Comparison of ENCODE assay signal across 19 cellular contexts in the genomic region with DNA sequence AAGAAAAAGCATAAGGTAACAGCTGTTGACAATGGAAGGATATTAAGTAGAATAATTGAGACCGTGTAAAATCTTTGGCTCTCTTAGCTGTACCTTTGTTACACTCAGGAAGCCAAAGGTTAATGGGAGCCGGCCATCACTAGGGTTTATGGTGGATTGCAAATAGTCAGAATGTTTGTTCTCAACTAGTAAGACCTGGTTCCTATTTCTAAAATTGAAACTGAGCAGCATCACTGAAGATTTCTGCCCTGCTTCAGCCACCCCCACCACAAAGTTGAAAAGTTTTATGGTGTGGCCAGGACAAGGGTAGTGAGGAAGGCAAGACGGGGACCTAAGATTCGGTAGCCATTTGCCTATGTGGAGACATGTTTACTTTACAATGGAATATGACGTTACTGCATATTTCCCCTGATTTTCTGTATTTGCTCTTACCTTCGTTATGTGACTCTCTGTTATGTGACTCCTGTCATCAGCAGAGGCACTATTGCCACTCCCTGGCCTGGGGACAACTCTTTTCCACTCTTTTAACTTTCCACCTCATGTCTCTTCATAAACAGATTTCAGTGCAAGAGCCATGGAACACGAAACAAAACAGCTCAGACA. TPM values are rescaled to one million over a fixed set of nuclear protein-coding genes. Genes with fewer than 3 reads are reported as not detected.
A peak's percentile ranks its signal among the peaks of the same experiment; 100 is the strongest.
DNase-seq lines count a peak whose midpoint lies in the region; ATAC-seq and TF ChIP-seq lines count a peak whose summit lies in the region.
"Had no signal": no experiment of that assay in that cellular context is flagged by ENCODE, and none has a peak within 500 bp of the region (broad histone marks: within the 10 kb centered on the region; RNA-seq: fewer than 3 reads in every experiment).

No MANE protein-coding gene starts in this region.

- peaks cover 64% of the 10 kb centered on the region for H3K36me3 Mint-ChIP-seq in activated CD8-positive, alpha-beta T cell treated with anti-CD3 and anti-CD28 coated beads, Interleukin-2, amount 10 ng/mL, durations not matched to agents 7 days and 5 days (ENCODE audit: low read depth)

- ATAC-seq in activated CD8-positive, alpha-beta T cell treated with anti-CD3 and anti-CD28 coated beads, Interleukin-2, amount 10 ng/mL, durations not matched to agents 7 days and 5 days = no peak
- no peak for ATAC-seq in HG02840 (IDR thresholded peaks at IDR 0.05; ENCODE audit: low FRiP score, unreplicated experiment)
- no peak for ATAC-seq in HG02870 (IDR thresholded peaks at IDR 0.05; ENCODE audit: unreplicated experiment)

- DNase-seq in activated T-cell treated with anti-CD3 and anti-CD28 coated beads, Interleukin-2, amount 50 U/mL, for 48 hours = peak; percentile 35 to 36
- DNase-seq in activated T-cell treated with anti-CD3 and anti-CD28 coated beads for 4 hours (no peak), HuH-7 (ENCODE audit: low spot score) (peak; percentile 22), smooth muscle cell (lab: John Stamatoyannopoulos, UW; ENCODE audit: unreplicated experiment) (no peak), caudate nucleus (lab: John Stamatoyannopoulos, UW) (no peak)
- DNase-seq in activated CD8-positive, alpha-beta T cell treated with anti-CD3 and anti-CD28 coated beads, Interleukin-2, amount 10 ng/mL, durations not matched to agents 7 days and 5 days = no peak
- DNase-seq: dermis blood vessel endothelial cell; erythroblast; glutamatergic neuron; IMR-90; mesenchymal stem cell; sigmoid colon; stimulated activated CD4-positive, alpha-beta T cell treated with anti-CD3 and anti-CD28 coated beads, Interleukin-2, amount 100 ng/mL, for 48 hours; stimulated activated CD8-positive, alpha-beta memory T cell treated with anti-CD3 and anti-CD28 coated beads, Interleukin-4, amount 100 ng/mL, for 48 hours; SW 1271; upper lobe of left lung; WERI-Rb-1 had no signal

- H2AFZ ChIP-seq in smooth muscle cell (ENCODE audit: low read depth) = no peak overlapping the region

- no peaks in the 10 kb centered on the region for H3K9me3 ChIP-seq in smooth muscle cell (replicated peaks; ENCODE audit: low read depth)
- H3K9me3 ChIP-seq: sigmoid colon, upper lobe of left lung had no signal

- POLR2A ChIA-PET in activated CD8-positive, alpha-beta T cell treated with anti-CD3 and anti-CD28 coated beads, Interleukin-2, amount 10 ng/mL, durations not matched to agents 7 days and 5 days (lab: Charles Lee) = interaction anchor here (1.0 kb wide), 1 partner anchor 1739 kb away, joined by 4 read pairs; no protein-coding TSS in a partner anchor

- no peaks in the 10 kb centered on the region for H3K79me2 ChIP-seq in smooth muscle cell (ENCODE audit: low read depth)

- H3K4me1 ChIP-seq in smooth muscle cell (ENCODE audit: low read depth) = peaks cover 4% of the 10 kb centered on the region
- H3K4me1 ChIP-seq: sigmoid colon, upper lobe of left lung had no signal

- no peak for TF ChIP-seq CTCF in smooth muscle cell (IDR thresholded peaks at IDR 0.05; ENCODE audit: borderline replicate concordance, insufficient read depth, poor library complexity, severe bottlenecking)

- no peak overlapping the region for H3K9ac ChIP-seq in smooth muscle cell (ENCODE audit: low read depth)

- WGBS in smooth muscle cell (ENCODE audit: low lambda C conversion rate) = 95% methylated on average over 7 of the region's 7 CpGs

- H4K20me1 ChIP-seq in smooth muscle cell (ENCODE audit: low read depth) = no peaks in the 10 kb centered on the region

- CTCF ChIA-PET in activated CD8-positive, alpha-beta T cell treated with anti-CD3 and anti-CD28 coated beads, Interleukin-2, amount 10 ng/mL, durations not matched to agents 7 days and 5 days (lab: Charles Lee) = interaction anchor here (1.4 to 4.4 kb wide), 3 partner anchors 16 to 41 kb away, joined by 4 to 22 read pairs (median 9); partner anchors contain the start of gene KIF1B

- H3K27ac Mint-ChIP-seq in activated CD8-positive, alpha-beta T cell treated with anti-CD3 and anti-CD28 coated beads, Interleukin-2, amount 10 ng/mL, durations not matched to agents 7 days and 5 days = peak overlapping the region; percentile 92

- H3F3A ChIP-seq in smooth muscle cell (ENCODE audit: low read depth) = peaks cover 5% of the 10 kb centered on the region

- peak overlapping the region; percentile 88 for H3K27ac ChIP-seq in smooth muscle cell (ENCODE audit: low read depth)
- H3K27ac ChIP-seq in caudate nucleus (ENCODE audit: low read depth, low read length) = no peak overlapping the region
- H3K27ac ChIP-seq: sigmoid colon, upper lobe of left lung, WERI-Rb-1 had no signal

- no peak overlapping the region for H3K4me3 ChIP-seq in smooth muscle cell
- H3K4me3 ChIP-seq: sigmoid colon, upper lobe of left lung had no signal

- H3K9me3 Mint-ChIP-seq in activated CD8-positive, alpha-beta T cell treated with anti-CD3 and anti-CD28 coated beads, Interleukin-2, amount 10 ng/mL, durations not matched to agents 7 days and 5 days (ENCODE audit: insufficient read depth) = no peaks in the 10 kb centered on the region

- no peaks in the 10 kb centered on the region for H3K27me3 Mint-ChIP-seq in activated CD8-positive, alpha-beta T cell treated with anti-CD3 and anti-CD28 coated beads, Interleukin-2, amount 10 ng/mL, durations not matched to agents 7 days and 5 days (ENCODE audit: low read depth)

- no peak overlapping the region for H3K4me2 ChIP-seq in smooth muscle cell

- peaks cover 52% of the 10 kb centered on the region for H3K4me1 Mint-ChIP-seq in activated CD8-positive, alpha-beta T cell treated with anti-CD3 and anti-CD28 coated beads, Interleukin-2, amount 10 ng/mL, durations not matched to agents 7 days and 5 days (ENCODE audit: low read depth)

- peaks cover 5% of the 10 kb centered on the region for H3K36me3 ChIP-seq in smooth muscle cell (ENCODE audit: low read depth)

- no peaks in the 10 kb centered on the region for H3K27me3 ChIP-seq in smooth muscle cell (ENCODE audit: low read depth)
- H3K27me3 ChIP-seq: sigmoid colon, upper lobe of left lung had no signal

- H3K4me3 Mint-ChIP-seq in activated CD8-positive, alpha-beta T cell treated with anti-CD3 and anti-CD28 coated beads, Interleukin-2, amount 10 ng/mL, durations not matched to agents 7 days and 5 days = no peak overlapping the region

RNA-seq across cellular contexts. Expression of gene KIF1B, which starts 41.4 kb away (rescaled TPM):
- 1 to 10 TPM; 9.2 to 9.6 TPM for total RNA-seq in activated CD8-positive, alpha-beta T cell treated with anti-CD3 and anti-CD28 coated beads, Interleukin-2, amount 10 ng/mL, durations not matched to agents 7 days and 5 days
- 29.6 and 34.3 TPM in 2 replicates for total RNA-seq in smooth muscle cell
- 9.1 and 15.1 TPM in 2 replicates for polyA plus RNA-seq in smooth muscle cell

Comparison
In these comparisons a context has a peak if more than half of its experiments do, and no peak if none do; other contexts are left out.
1. DNase-seq: peak in activated T-cell treated with anti-CD3 and anti-CD28 coated beads, Interleukin-2, amount 50 U/mL, for 48 hours (2 of 2) and HuH-7 (single experiment); none in activated T-cell treated with anti-CD3 and anti-CD28 coated beads for 4 hours (single experiment), activated CD8-positive, alpha-beta T cell treated with anti-CD3 and anti-CD28 coated beads, Interleukin-2, amount 10 ng/mL, durations not matched to agents 7 days and 5 days (single experiment), smooth muscle cell (single experiment) and caudate nucleus (0 of 61).